Comparison of ENCODE assay signal across 14 cellular contexts in the genomic region with DNA sequence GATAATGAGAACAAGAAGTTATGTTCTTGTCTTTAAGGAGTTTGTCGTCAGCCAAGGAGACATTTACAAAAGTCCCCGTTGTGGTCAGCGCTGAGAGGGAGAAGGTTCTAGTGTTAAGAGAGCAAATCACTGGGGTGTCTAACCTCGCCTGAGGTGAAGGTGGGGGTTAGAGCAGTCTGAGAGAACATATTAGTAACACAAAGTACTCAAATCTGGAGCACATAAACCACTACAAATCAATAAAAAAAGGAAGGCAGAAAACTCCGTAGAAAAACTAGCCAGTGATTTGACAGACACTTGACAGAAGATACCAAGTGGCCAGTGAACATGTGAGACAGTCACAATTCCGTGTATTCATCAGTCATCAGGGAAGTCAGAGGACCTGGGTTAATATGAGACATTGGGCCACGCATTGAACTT. TPM values are rescaled to one million over a fixed set of nuclear protein-coding genes. Genes with fewer than 3 reads are reported as not detected.
DNase-seq lines count a peak whose midpoint lies in the region; ATAC-seq and FAIRE-seq lines count a peak whose summit lies in the region.
"Had no signal": no experiment of that assay in that cellular context is flagged by ENCODE, and none has a peak within 500 bp of the region (broad histone marks: within the 10 kb centered on the region; RNA-seq: fewer than 3 reads in every experiment).

No MANE protein-coding gene starts in this region.

- no peak overlapping the region for H3K9ac ChIP-seq in skeletal muscle tissue (ENCODE audit: low read depth in 1 of 3, low read length in 3 of 3)

- H3K4me1 Mint-ChIP-seq in activated CD4-positive, alpha-beta T cell treated with anti-CD3 and anti-CD28 coated beads for 36 hours, result peaks cover 42% of the 10 kb centered on the region

- no peak overlapping the region for H3K4me3 Mint-ChIP-seq in activated CD4-positive, alpha-beta T cell treated with anti-CD3 and anti-CD28 coated beads for 36 hours

- peak overlapping the region; percentile 84 for H3K27ac ChIP-seq in cingulate gyrus (ENCODE audit: low read depth, low read length)
- H3K27ac ChIP-seq in skeletal muscle tissue (ENCODE audit: low read depth, low read length), result peak overlapping the region; percentile 61
- H3K27ac ChIP-seq: lower lobe of right lung had no signal

- H3K4me1 ChIP-seq in skeletal muscle tissue (ENCODE audit: control insufficient read depth in 3 of 3, insufficient read depth in 3 of 3, low read length in 3 of 3), result peaks cover 51 to 56% (median 55%) of the 10 kb centered on the region in 3 donors

- intact Hi-C loops in activated CD4-positive, alpha-beta T cell treated with anti-CD3 and anti-CD28 coated beads for 36 hours (cut with DNase I, micrococcal nuclease), result no loop called here

- peaks cover 12 to 21% (median 19%) of the 10 kb centered on the region in 3 donors for H3K36me3 ChIP-seq in skeletal muscle tissue (ENCODE audit: control insufficient read depth in 3 of 3, insufficient read depth in 3 of 3, low read length in 3 of 3)

- no peaks in the 10 kb centered on the region for H3K9me3 Mint-ChIP-seq in activated CD4-positive, alpha-beta T cell treated with anti-CD3 and anti-CD28 coated beads for 36 hours (ENCODE audit: low read depth)

- POLR2A ChIA-PET in activated CD4-positive, alpha-beta T cell treated with anti-CD3 and anti-CD28 coated beads for 36 hours (lab: Charles Lee), result no interaction called here

- peak; percentile 71 for FAIRE-seq in GM18507 (lab: Jason Lieb, UNC)

- H3K4me3 ChIP-seq in skeletal muscle tissue (ENCODE audit: low read length in 3 of 3), result no peak overlapping the region
- H3K4me3 ChIP-seq: lower lobe of right lung, skin epidermis had no signal

- CTCF ChIA-PET in activated CD4-positive, alpha-beta T cell treated with anti-CD3 and anti-CD28 coated beads for 36 hours (lab: Charles Lee), result no interaction called here

- ATAC-seq in HG02588 (IDR thresholded peaks at IDR 0.05; ENCODE audit: unreplicated experiment), result peak; percentile 52
- no peak for ATAC-seq in GM21825 (IDR thresholded peaks at IDR 0.05; ENCODE audit: unreplicated experiment)
- no peak for ATAC-seq in activated CD4-positive, alpha-beta T cell treated with anti-CD3 and anti-CD28 coated beads for 36 hours
- ATAC-seq: lower lobe of right lung had no signal

- H3K27me3 Mint-ChIP-seq in activated CD4-positive, alpha-beta T cell treated with anti-CD3 and anti-CD28 coated beads for 36 hours, result no peaks in the 10 kb centered on the region

- no peak for DNase-seq in GM18507 (ENCODE audit: extremely low spot score, insufficient read length, low read depth)
- no peak for DNase-seq in ureter (ENCODE audit: low spot score)
- DNase-seq in activated CD4-positive, alpha-beta T cell treated with anti-CD3 and anti-CD28 coated beads for 36 hours, result no peak
- DNase-seq: activated T-cell treated with anti-CD3 and anti-CD28 coated beads, Interleukin-2, amount 50 U/mL, for 48 hours; DMS79 treated with DMSO at 0.1 percent for 48 hours; lower lobe of right lung; NCI-H187 treated with DMSO at 0.1 percent for 48 hours; stimulated activated CD8-positive, alpha-beta memory T cell treated with anti-CD3 and anti-CD28 coated beads, Interleukin-4, amount 100 ng/mL, for 48 hours; T1000 had no signal

- H3K36me3 Mint-ChIP-seq in activated CD4-positive, alpha-beta T cell treated with anti-CD3 and anti-CD28 coated beads for 36 hours (ENCODE audit: low read depth), result peaks cover 10% of the 10 kb centered on the region

- H3K9me3 ChIP-seq in skeletal muscle tissue (ENCODE audit: control insufficient read depth in 3 of 3, low read length in 3 of 3), result no peaks in the 10 kb centered on the region
- H3K9me3 ChIP-seq: lower lobe of right lung had no signal

- no peaks in the 10 kb centered on the region for H3K27me3 ChIP-seq in skeletal muscle tissue (ENCODE audit: control insufficient read depth in 3 of 3, insufficient read depth in 3 of 3, low read length in 3 of 3)

- H3K27ac Mint-ChIP-seq in activated CD4-positive, alpha-beta T cell treated with anti-CD3 and anti-CD28 coated beads for 36 hours, result no peak overlapping the region

RNA-seq across cellular contexts. Expression of gene CDS2, which starts 45.4 kb away (rescaled TPM):
- total RNA-seq in skeletal muscle tissue (27.1 TPM), ureter (58.1 TPM)
- total RNA-seq in activated CD4-positive, alpha-beta T cell treated with anti-CD3 and anti-CD28 coated beads for 36 hours, result 10 to 100 TPM; 34.3 to 41.3 TPM

RNA-seq across cellular contexts. Expression of gene PCNA, which starts 52.4 kb away (rescaled TPM):
- total RNA-seq in skeletal muscle tissue (35.5 TPM), ureter (52.0 TPM)
- 100 to 1,000 TPM; 494 to 576 TPM for total RNA-seq in activated CD4-positive, alpha-beta T cell treated with anti-CD3 and anti-CD28 coated beads for 36 hours

RNA-seq across cellular contexts. Expression of gene TMEM230, which starts 59.3 kb away (rescaled TPM):
- total RNA-seq in skeletal muscle tissue, result 68.9 TPM
- total RNA-seq in ureter, result 125 TPM
- 10 to 100 TPM; 63.7 to 66.3 TPM for total RNA-seq in activated CD4-positive, alpha-beta T cell treated with anti-CD3 and anti-CD28 coated beads for 36 hours
